In genomic region chr11:679271-680207, GRCh38 we compare ENCODE assay signal across 27 cellular contexts. TPM values are rescaled to one million over a fixed set of nuclear protein-coding genes. Genes with fewer than 3 reads are reported as not detected.
A peak's percentile ranks its signal among the peaks of the same experiment; 100 is the strongest.
DNase-seq lines count a peak whose midpoint lies in the region; ATAC-seq, FAIRE-seq and TF ChIP-seq lines count a peak whose summit lies in the region.
"Had no signal": no experiment of that assay in that cellular context is flagged by ENCODE, and none has a peak within 500 bp of the region (broad histone marks: within the 10 kb centered on the region; RNA-seq: fewer than 3 reads in every experiment).

No MANE protein-coding gene starts in this region.

- H3K79me2 ChIP-seq in GM23338 (replicated peaks; ENCODE audit: insufficient read depth): no peaks in the 10 kb centered on the region
- H3K79me2 ChIP-seq in HepG2 (ENCODE audit: insufficient read depth, low read length): no peaks in the 10 kb centered on the region

- no peak for TF ChIP-seq CTCF in GM23338 (conservative IDR thresholded peaks at IDR 0.05; ENCODE audit: low read depth in 2 of 2)
- TF ChIP-seq CTCF in HepG2 (CRISPR knock-in tag; IDR thresholded peaks at IDR 0.05): no peak
- TF ChIP-seq CTCF in spleen (IDR thresholded peaks at IDR 0.05 in 8 of 11, conservative IDR thresholded peaks at IDR 0.05 in 3 of 11): no peak
- TF ChIP-seq CTCF in transverse colon (IDR thresholded peaks at IDR 0.05): no peak

- peaks cover 13% of the 10 kb centered on the region for H3K4me1 ChIP-seq in GM23338 (ENCODE audit: insufficient read depth)
- H3K4me1 ChIP-seq in HepG2 (ENCODE audit: insufficient read depth, low read length): no peaks in the 10 kb centered on the region
- peaks cover 0 to 19% (median 9%) of the 10 kb centered on the region in 6 donors for H3K4me1 ChIP-seq in spleen
- no peaks in the 10 kb centered on the region for H3K4me1 ChIP-seq in transverse colon

- no peak overlapping the region for H3K4me3 ChIP-seq in GM23338
- H3K4me3 ChIP-seq in SK-N-MC: no peak overlapping the region
- H3K4me3 ChIP-seq in HepG2 (replicated peaks in 1 of 3; ENCODE audit: insufficient read depth in 1 of 3, low read depth in 2 of 3, low read length in 3 of 3): no peak overlapping the region
- H3K4me3 ChIP-seq in spleen: no peak overlapping the region
- H3K4me3 ChIP-seq in transverse colon: no peak overlapping the region
- H3K4me3 ChIP-seq: BLaER1 treated with 17β-estradiol and CSF1 and Interleukin-3, amounts not matched to agents 10 nM and 100 nM; GM23248; PC-9 had no signal

- no peak for TF ChIP-seq EP300 in HepG2 (IDR thresholded peaks at IDR 0.05; ENCODE audit: low read depth in 2 of 2, low read length in 2 of 2)
- no peak for TF ChIP-seq EP300 in HepG2 (CRISPR knock-in tag; IDR thresholded peaks at IDR 0.05; ENCODE audit: borderline replicate concordance)
- TF ChIP-seq EP300 in transverse colon (IDR thresholded peaks at IDR 0.05; ENCODE audit: low read depth): no peak

- H3K36me3 Mint-ChIP-seq in GM23338 (ENCODE audit: low read depth): peaks cover 70% of the 10 kb centered on the region

- H3K27ac ChIP-seq in GM23338 (ENCODE audit: low read depth) (peak overlapping the region; percentile 59; the same call in 1 of the 2 replicates), SK-N-MC (0 out of 2 replicates have a peak overlapping the region, but pooled peaks have one; percentile 46), HepG2 (ENCODE audit: extremely low read length, insufficient read depth, low read length) (no peak overlapping the region), spleen (peak overlapping the region in 5 of 8 donors; percentile 10 to 73 (median 55)), transverse colon (no peak overlapping the region)
- H3K27ac ChIP-seq: BLaER1 treated with 17β-estradiol and CSF1 and Interleukin-3, amounts not matched to agents 10 nM and 100 nM; GM23248; PC-9 had no signal

- CTCF ChIA-PET in HepG2 (lab: Yijun Ruan, JAX; ENCODE audit: low intra/inter-chr PET ratio, low total read pairs): no interaction called here

- POLR2A ChIA-PET in HepG2 (lab: Yijun Ruan, JAX): interaction anchor here (0.7 to 1.3 kb wide), 2 partner anchors 16 to 17 kb away, joined by 3 read pairs; partner anchors contain the start of gene TMEM80

- H3K9me3 Mint-ChIP-seq in GM23338: no peaks in the 10 kb centered on the region
- H3K9me3 Mint-ChIP-seq: CD4-positive, alpha-beta T cell; H9; HFFc6 had no signal

- TF ChIP-seq RAD21 in HepG2 (CRISPR knock-in tag; IDR thresholded peaks at IDR 0.05): no peak

- ATAC-seq in GM23338 (no peak), HepG2 (no peak; the same call in 2 of the 3 replicates), GM21360 (IDR thresholded peaks at IDR 0.05; ENCODE audit: unreplicated experiment) (no peak)

- H3K4me3 Mint-ChIP-seq in GM23338: no peak overlapping the region
- H3K4me3 Mint-ChIP-seq: CD4-positive, alpha-beta T cell; H9; HFFc6 had no signal

- H2AFZ ChIP-seq in GM23338: no peak overlapping the region
- no peak overlapping the region for H2AFZ ChIP-seq in HepG2 (ENCODE audit: low read length)
- H2AFZ ChIP-seq: GM23248, PC-9 had no signal

- peaks cover 17% of the 10 kb centered on the region for H3K4me1 Mint-ChIP-seq in GM23338

- H3K9me2 ChIP-seq in GM23338 (ENCODE audit: insufficient read depth): no peaks in the 10 kb centered on the region
- H3K9me2 ChIP-seq: SK-N-SH had no signal

- H3K9me3 ChIP-seq in SK-N-MC (ENCODE audit: low read depth, low read length) (no peaks in the 10 kb centered on the region), HepG2 (ENCODE audit: low read length) (no peaks in the 10 kb centered on the region), spleen (peaks cover 0 to 11% (median 2%) of the 10 kb centered on the region in 8 donors), transverse colon (no peaks in the 10 kb centered on the region)
- H3K9me3 ChIP-seq: BLaER1 treated with 17β-estradiol and CSF1 and Interleukin-3, amounts not matched to agents 10 nM and 100 nM; SK-N-SH had no signal

- H3K4me2 ChIP-seq in GM23338: no peak overlapping the region
- no peak overlapping the region for H3K4me2 ChIP-seq in HepG2 (ENCODE audit: low read depth, low read length)
- H3K4me2 ChIP-seq: BLaER1 treated with 17β-estradiol and CSF1 and Interleukin-3, amounts not matched to agents 10 nM and 100 nM; PC-9; SK-N-SH had no signal

- H3K27me3 Mint-ChIP-seq in GM23338 (ENCODE audit: insufficient read depth, low read depth, poor library complexity): no peaks in the 10 kb centered on the region
- H3K27me3 Mint-ChIP-seq: CD4-positive, alpha-beta T cell had no signal

- no peaks in the 10 kb centered on the region for H3K27me3 ChIP-seq in GM23338 (ENCODE audit: insufficient read depth)
- no peaks in the 10 kb centered on the region for H3K27me3 ChIP-seq in HepG2 (ENCODE audit: control insufficient read depth in 1 of 2, insufficient read depth in 2 of 2, low read length in 2 of 2)
- H3K27me3 ChIP-seq in spleen (replicated peaks in 1 of 7): no peaks in the 10 kb centered on the region
- H3K27me3 ChIP-seq in transverse colon: no peaks in the 10 kb centered on the region
- H3K27me3 ChIP-seq: BLaER1 treated with 17β-estradiol and CSF1 and Interleukin-3, amounts not matched to agents 10 nM and 100 nM had no signal

- WGBS in HepG2 (ENCODE audit: low lambda C conversion rate): over 99% methylated on average over 23 of the region's 36 CpGs
- 81 to 86% (median 84%) methylated on average over 35 to 36 of the region's 36 CpGs for WGBS in spleen, 5 donors
- WGBS in transverse colon (ENCODE audit: low coverage in 1 of 2), 2 donors: 96% methylated on average over 5 to 36 of the region's 36 CpGs

- no peak for FAIRE-seq in HepG2 (lab: Jason Lieb, UNC)
- FAIRE-seq: A204.1, D721Med, GM18507 had no signal

- intact Hi-C loops in HepG2 (cut with micrococcal nuclease; ENCODE audit: unreplicated experiment) (no loop called here), spleen (cut with DNase I; ENCODE audit: low total_unique reads) (no loop called here), transverse colon (cut with DNase I; ENCODE audit: low total_unique reads) (no loop called here)

- peaks cover 22% of the 10 kb centered on the region; the same call in 1 of the 2 replicates for H3F3A ChIP-seq in GM23338 (replicated peaks; ENCODE audit: low read depth)

- no peak overlapping the region for H3K27ac Mint-ChIP-seq in GM23338
- H3K27ac Mint-ChIP-seq: CD4-positive, alpha-beta T cell; HFFc6 had no signal

- no peak overlapping the region for H3K9ac ChIP-seq in SK-N-MC (ENCODE audit: insufficient read length)
- no peak overlapping the region for H3K9ac ChIP-seq in HepG2 (ENCODE audit: insufficient read depth, low read depth, low read length)
- H3K9ac ChIP-seq: BLaER1 treated with 17β-estradiol and CSF1 and Interleukin-3, amounts not matched to agents 10 nM and 100 nM; GM23248; SK-N-SH had no signal

- in situ Hi-C loops in HepG2 (cut with HindIII; ENCODE audit: extremely low pct_ligation_motif_present, low pct_unique_long_range_greater_than_20kb) (no loop called here), transverse colon (cut with MboI; ENCODE audit: low pct_ligation_motif_present in 1 of 4, low pct_unique_long_range_greater_than_20kb in 1 of 4, low sequenced_read_pairs in 3 of 4) (no loop called here)

- TF ChIP-seq POLR2A in HepG2 (IDR thresholded peaks at IDR 0.05; ENCODE audit: insufficient read depth in 1 of 2, low read depth in 2 of 2, low read length in 2 of 2) (no peak), spleen (IDR thresholded peaks at IDR 0.05) (no peak), transverse colon (IDR thresholded peaks at IDR 0.05) (no peak)

- DNase-seq in GM23338 (ENCODE audit: low spot score) (no peak), SK-N-MC (ENCODE audit: low read depth, low spot score) (no peak), HepG2 (ENCODE audit: low spot score) (no peak), spleen (no peak), transverse colon (no peak), glomerular visceral epithelial cell (ENCODE audit: extremely low spot score) (no peak)
- DNase-seq: CD4-positive, alpha-beta T cell; GM23248; H9; HFFc6; KG1; MM.1S; NCI-H2029 treated with DMSO at 0.1 percent for 48 hours; NCI-H2227 treated with DMSO at 0.1 percent for 48 hours; NCI-H526 treated with DMSO at 0.1 percent for 48 hours; PC-9; SHP77 treated with DMSO at 0.1 percent for 48 hours; SK-N-SH had no signal

- no TSS peak for BruUV-seq in HepG2 (replicated peaks; lab: Mats Ljungman, UMichigan)

- H3K36me3 ChIP-seq in GM23338 (ENCODE audit: insufficient read depth) (peaks cover 16% of the 10 kb centered on the region; the same call in 1 of the 2 replicates), SK-N-MC (ENCODE audit: insufficient read depth, low read length) (peaks cover 62% of the 10 kb centered on the region), HepG2 (replicated peaks in 1 of 2; ENCODE audit: control insufficient read depth in 1 of 2, insufficient read depth in 2 of 2, low read length in 2 of 2) (peaks cover 17 to 57% of the 10 kb centered on the region in 2 experiments; a peak in 3 of 5 replicates), spleen (peaks cover 0 to 95% (median 38%) of the 10 kb centered on the region in 6 donors), transverse colon (peaks cover 0 to 17% (median 8%) of the 10 kb centered on the region in 4 donors)

- H4K20me1 ChIP-seq in GM23338 (replicated peaks; ENCODE audit: insufficient read depth) (peaks cover 5% of the 10 kb centered on the region; the same call in 1 of the 2 replicates), HepG2 (ENCODE audit: insufficient read depth, low read length) (no peaks in the 10 kb centered on the region)

RNA-seq across cellular contexts. Expression of gene DEAF1, which starts 15.5 kb away (rescaled TPM):
- total RNA-seq in GM23338 (2014; rRNA removed; shearing (Covaris generic)): 33.5 and 42.6 TPM in 2 replicates
- 47.8 and 49.3 TPM in 2 replicates for polyA plus RNA-seq in GM23338 (2016; fragmentation: Nextera tagmentation; extraction: Ambion mirVana)
- 18.2 and 29.6 TPM in 2 replicates for total RNA-seq in HepG2 (2016; rRNA removed; fragmentation: Illumina TruSeq; extraction: Trizol)
- 52.0 and 58.7 TPM in 2 replicates for total RNA-seq in HepG2 (2016; cell fraction: cytosol; rRNA removed; fragmentation: Illumina TruSeq; extraction: Trizol; ENCODE audit: low read depth)
- 20.8 and 32.8 TPM in 2 replicates for total RNA-seq in HepG2 (2016; cell fraction: insoluble cytoplasmic fraction; rRNA removed; fragmentation: Illumina TruSeq; extraction: Trizol)
- total RNA-seq in HepG2 (2016; cell fraction: membrane; rRNA removed; fragmentation: Illumina TruSeq; extraction: Trizol): 63.0 and 70.8 TPM in 2 replicates
- 23.5 and 24.2 TPM in 2 replicates for total RNA-seq in HepG2 (2016; cell fraction: nucleus; rRNA removed; fragmentation: Illumina TruSeq; extraction: Trizol)
- 22.3 and 31.6 TPM in 2 replicates for polyA plus RNA-seq in HepG2 (2011; rRNA removed)
- 18.7 and 21.9 TPM in 2 replicates for polyA plus RNA-seq in HepG2 (2011; cell fraction: cytosol; rRNA removed)
- polyA plus RNA-seq in HepG2 (2011; cell fraction: nucleus; rRNA removed): 48.8 and 50.2 TPM in 2 replicates
- polyA plus RNA-seq in HepG2 (2012): 24.8 and 28.9 TPM in 2 replicates
- 54.2 and 64.1 TPM in 2 replicates for polyA plus RNA-seq in HepG2 (2016; cell fraction: cytosol; fragmentation: Illumina TruSeq; extraction: Trizol; ENCODE audit: low read depth)
- 20.0 and 24.6 TPM in 2 replicates for polyA plus RNA-seq in HepG2 (2016; cell fraction: insoluble cytoplasmic fraction; fragmentation: Illumina TruSeq; extraction: Trizol; ENCODE audit: low read depth)
- 53.8 and 73.1 TPM in 2 replicates for polyA plus RNA-seq in HepG2 (2016; cell fraction: membrane; fragmentation: Illumina TruSeq; extraction: Trizol; ENCODE audit: low read depth)
- polyA plus RNA-seq in HepG2 (2016; cell fraction: nucleus; fragmentation: Illumina TruSeq; extraction: Trizol; ENCODE audit: insufficient read depth, low read depth): 41.0 and 44.0 TPM in 2 replicates
- 25.5 and 31.1 TPM in 2 replicates for polyA minus RNA-seq in HepG2 (2011; rRNA and poly(A)+ RNA removed; ENCODE audit: low replicate concordance)
- 12.7 and 21.4 TPM in 2 replicates for polyA minus RNA-seq in HepG2 (2011; cell fraction: cytosol; rRNA and poly(A)+ RNA removed)
- polyA minus RNA-seq in HepG2 (2011; cell fraction: nucleus; rRNA and poly(A)+ RNA removed): 27.7 and 32.9 TPM in 2 replicates
- total RNA-seq in spleen: 10 to 100 TPM; 28.3 to 44.9 (median 31.7) TPM
- 10 to 100 TPM; 21.8 to 31.4 (median 25.1) TPM for polyA plus RNA-seq in spleen
- total RNA-seq in transverse colon: 10 to 100 TPM; 24.4 to 84.5 (median 34.0) TPM

RNA-seq across cellular contexts. Expression of gene TMEM80, which starts 16.1 kb away (rescaled TPM):
- total RNA-seq in GM23338 (2014; rRNA removed; shearing (Covaris generic)): 12.8 and 13.1 TPM in 2 replicates
- 25.1 and 25.4 TPM in 2 replicates for polyA plus RNA-seq in GM23338 (2016; fragmentation: Nextera tagmentation; extraction: Ambion mirVana)
- 2.7 and 5.6 TPM in 2 replicates for total RNA-seq in HepG2 (2016; rRNA removed; fragmentation: Illumina TruSeq; extraction: Trizol)
- total RNA-seq in HepG2 (2016; cell fraction: cytosol; rRNA removed; fragmentation: Illumina TruSeq; extraction: Trizol; ENCODE audit: low read depth): 0.71 and 1.1 TPM in 2 replicates
- total RNA-seq in HepG2 (2016; cell fraction: insoluble cytoplasmic fraction; rRNA removed; fragmentation: Illumina TruSeq; extraction: Trizol): 2.5 and 6.4 TPM in 2 replicates
- 2.9 and 3.2 TPM in 2 replicates for total RNA-seq in HepG2 (2016; cell fraction: membrane; rRNA removed; fragmentation: Illumina TruSeq; extraction: Trizol)
- 6.8 and 8.5 TPM in 2 replicates for total RNA-seq in HepG2 (2016; cell fraction: nucleus; rRNA removed; fragmentation: Illumina TruSeq; extraction: Trizol)
- 17.1 and 20.9 TPM in 2 replicates for polyA plus RNA-seq in HepG2 (2011; rRNA removed)
- 13.5 and 14.1 TPM in 2 replicates for polyA plus RNA-seq in HepG2 (2011; cell fraction: cytosol; rRNA removed)
- polyA plus RNA-seq in HepG2 (2011; cell fraction: nucleus; rRNA removed): 42.7 and 42.8 TPM in 2 replicates
- polyA plus RNA-seq in HepG2 (2012): 20.6 and 20.8 TPM in 2 replicates
- polyA plus RNA-seq in HepG2 (2016; cell fraction: cytosol; fragmentation: Illumina TruSeq; extraction: Trizol; ENCODE audit: low read depth): 1.3 and 1.4 TPM in 2 replicates
- polyA plus RNA-seq in HepG2 (2016; cell fraction: insoluble cytoplasmic fraction; fragmentation: Illumina TruSeq; extraction: Trizol; ENCODE audit: low read depth): 3.6 and 3.8 TPM in 2 replicates
- 2.4 and 2.9 TPM in 2 replicates for polyA plus RNA-seq in HepG2 (2016; cell fraction: membrane; fragmentation: Illumina TruSeq; extraction: Trizol; ENCODE audit: low read depth)
- polyA plus RNA-seq in HepG2 (2016; cell fraction: nucleus; fragmentation: Illumina TruSeq; extraction: Trizol; ENCODE audit: insufficient read depth, low read depth): 21.0 and 22.8 TPM in 2 replicates
- polyA minus RNA-seq in HepG2 (2011; rRNA and poly(A)+ RNA removed; ENCODE audit: low replicate concordance): 5.4 and 7.9 TPM in 2 replicates
- 1.9 and 3.8 TPM in 2 replicates for polyA minus RNA-seq in HepG2 (2011; cell fraction: cytosol; rRNA and poly(A)+ RNA removed)
- 11.6 and 13.4 TPM in 2 replicates for polyA minus RNA-seq in HepG2 (2011; cell fraction: nucleus; rRNA and poly(A)+ RNA removed)
- total RNA-seq in spleen: 10 to 100 TPM; 20.1 to 37.6 (median 32.4) TPM
- polyA plus RNA-seq in spleen: 10 to 100 TPM; 18.7 to 30.8 (median 24.7) TPM
- total RNA-seq in transverse colon: 100 to 1,000 TPM in 1 of 4 donors, 10 to 100 TPM in 3; 19.3 to 121 (median 41.8) TPM

RNA-seq across cellular contexts. Expression of gene EPS8L2, which starts 26.5 kb away (rescaled TPM):
- total RNA-seq in GM23338 (2014; rRNA removed; shearing (Covaris generic)): 34.1 and 38.7 TPM in 2 replicates
- polyA plus RNA-seq in GM23338 (2016; fragmentation: Nextera tagmentation; extraction: Ambion mirVana): 56.5 and 59.4 TPM in 2 replicates
- 55.6 and 89.3 TPM in 2 replicates for total RNA-seq in HepG2 (2016; rRNA removed; fragmentation: Illumina TruSeq; extraction: Trizol)
- 23.4 and 26.5 TPM in 2 replicates for total RNA-seq in HepG2 (2016; cell fraction: cytosol; rRNA removed; fragmentation: Illumina TruSeq; extraction: Trizol; ENCODE audit: low read depth)
- total RNA-seq in HepG2 (2016; cell fraction: insoluble cytoplasmic fraction; rRNA removed; fragmentation: Illumina TruSeq; extraction: Trizol): 59.5 and 96.0 TPM in 2 replicates
- 40.7 and 48.2 TPM in 2 replicates for total RNA-seq in HepG2 (2016; cell fraction: membrane; rRNA removed; fragmentation: Illumina TruSeq; extraction: Trizol)
- total RNA-seq in HepG2 (2016; cell fraction: nucleus; rRNA removed; fragmentation: Illumina TruSeq; extraction: Trizol): 113 TPM in 2 replicates
- 416 and 597 TPM in 2 replicates for polyA plus RNA-seq in HepG2 (2011; rRNA removed)
- polyA plus RNA-seq in HepG2 (2011; cell fraction: cytosol; rRNA removed): 128 and 201 TPM in 2 replicates
- 5,456 and 6,377 TPM in 2 replicates for polyA plus RNA-seq in HepG2 (2011; cell fraction: nucleus; rRNA removed)
- 164 and 263 TPM in 2 replicates for polyA plus RNA-seq in HepG2 (2012)
- 26.4 and 28.2 TPM in 2 replicates for polyA plus RNA-seq in HepG2 (2016; cell fraction: cytosol; fragmentation: Illumina TruSeq; extraction: Trizol; ENCODE audit: low read depth)
- polyA plus RNA-seq in HepG2 (2016; cell fraction: insoluble cytoplasmic fraction; fragmentation: Illumina TruSeq; extraction: Trizol; ENCODE audit: low read depth): 71.6 and 87.9 TPM in 2 replicates
- 43.4 and 44.2 TPM in 2 replicates for polyA plus RNA-seq in HepG2 (2016; cell fraction: membrane; fragmentation: Illumina TruSeq; extraction: Trizol; ENCODE audit: low read depth)
- polyA plus RNA-seq in HepG2 (2016; cell fraction: nucleus; fragmentation: Illumina TruSeq; extraction: Trizol; ENCODE audit: insufficient read depth, low read depth): 595 and 650 TPM in 2 replicates
- 35.7 and 322 TPM in 2 replicates for polyA minus RNA-seq in HepG2 (2011; rRNA and poly(A)+ RNA removed; ENCODE audit: low replicate concordance)
- polyA minus RNA-seq in HepG2 (2011; cell fraction: cytosol; rRNA and poly(A)+ RNA removed): 77.0 and 84.5 TPM in 2 replicates
- polyA minus RNA-seq in HepG2 (2011; cell fraction: nucleus; rRNA and poly(A)+ RNA removed): 292 and 312 TPM in 2 replicates
- 10 to 100 TPM in 1 of 7 donors, 1 to 10 TPM in 6; 4.2 to 14.7 (median 7.0) TPM for total RNA-seq in spleen
- 10 to 100 TPM in 1 of 3 donors, 1 to 10 TPM in 2; 7.3 to 11.6 (median 8.5) TPM for polyA plus RNA-seq in spleen
- total RNA-seq in transverse colon: 1,000 to 10,000 TPM in 1 of 4 donors, 100 to 1,000 TPM in 3; 257 to 1,130 (median 322) TPM

RNA-seq across cellular contexts. Expression of gene DRD4, which starts 42.5 kb away (rescaled TPM):
- total RNA-seq in GM23338 (2014; rRNA removed; shearing (Covaris generic)): 0.27 and 1.0 TPM in 2 replicates
- polyA plus RNA-seq in GM23338 (2016; fragmentation: Nextera tagmentation; extraction: Ambion mirVana) (1.3 and 1.8 TPM in 2 replicates), HepG2 (2011; rRNA removed) (0.09 TPM in 2 replicates), spleen (under 1 TPM; 0.12 to 0.43 (median 0.26) TPM)
- total RNA-seq in HepG2 (2016; rRNA removed; fragmentation: Illumina TruSeq; extraction: Trizol) (0.13 TPM in 1 of 2 replicates, not detected in the other), spleen (under 1 TPM in 4 of 7 donors, not detected in 3; 0.44 to 0.86 (median 0.60) TPM), transverse colon (not detected)
- total RNA-seq in HepG2 (2016; cell fraction: cytosol; rRNA removed; fragmentation: Illumina TruSeq; extraction: Trizol; ENCODE audit: low read depth): not detected in 2 replicates
- not detected in 2 replicates for total RNA-seq in HepG2 (2016; cell fraction: insoluble cytoplasmic fraction; rRNA removed; fragmentation: Illumina TruSeq; extraction: Trizol)
- total RNA-seq in HepG2 (2016; cell fraction: membrane; rRNA removed; fragmentation: Illumina TruSeq; extraction: Trizol): 0.15 TPM in 1 of 2 replicates, not detected in the other
- total RNA-seq in HepG2 (2016; cell fraction: nucleus; rRNA removed; fragmentation: Illumina TruSeq; extraction: Trizol): not detected in 2 replicates
- polyA plus RNA-seq in HepG2 (2011; cell fraction: cytosol; rRNA removed): 0.11 TPM in 1 of 2 replicates, not detected in the other
- polyA plus RNA-seq in HepG2 (2011; cell fraction: nucleus; rRNA removed): 1.3 and 1.6 TPM in 2 replicates
- polyA plus RNA-seq in HepG2 (2012): 0.60 and 0.79 TPM in 2 replicates
- polyA plus RNA-seq in HepG2 (2016; cell fraction: cytosol; fragmentation: Illumina TruSeq; extraction: Trizol; ENCODE audit: low read depth): 0.18 and 0.26 TPM in 2 replicates
- 0.16 and 0.24 TPM in 2 replicates for polyA plus RNA-seq in HepG2 (2016; cell fraction: insoluble cytoplasmic fraction; fragmentation: Illumina TruSeq; extraction: Trizol; ENCODE audit: low read depth)
- polyA plus RNA-seq in HepG2 (2016; cell fraction: membrane; fragmentation: Illumina TruSeq; extraction: Trizol; ENCODE audit: low read depth): 0.22 and 0.28 TPM in 2 replicates
- 1.4 and 1.5 TPM in 2 replicates for polyA plus RNA-seq in HepG2 (2016; cell fraction: nucleus; fragmentation: Illumina TruSeq; extraction: Trizol; ENCODE audit: insufficient read depth, low read depth)
- 0.42 TPM in 1 of 2 replicates, not detected in the other for polyA minus RNA-seq in HepG2 (2011; rRNA and poly(A)+ RNA removed; ENCODE audit: low replicate concordance)
- polyA minus RNA-seq in HepG2 (2011; cell fraction: cytosol; rRNA and poly(A)+ RNA removed): not detected in 2 replicates
- 0.26 and 0.50 TPM in 2 replicates for polyA minus RNA-seq in HepG2 (2011; cell fraction: nucleus; rRNA and poly(A)+ RNA removed)
- total RNA-seq: GM23248, RPMI7951 had no signal
- polyA plus RNA-seq: GM23248, SK-N-SH had no signal

RNA-seq across cellular contexts. Expression of gene SCT, which starts 52.6 kb away (rescaled TPM):
- total RNA-seq in GM23338 (2014; rRNA removed; shearing (Covaris generic)): not detected in 2 replicates
- polyA plus RNA-seq in GM23338 (2016; fragmentation: Nextera tagmentation; extraction: Ambion mirVana) (2.6 and 3.8 TPM in 2 replicates), HepG2 (2011; rRNA removed) (not detected in 2 replicates), spleen (1 to 10 TPM; 1.1 to 1.7 (median 1.5) TPM)
- total RNA-seq in HepG2 (2016; rRNA removed; fragmentation: Illumina TruSeq; extraction: Trizol) (not detected in 2 replicates), spleen (1 to 10 TPM in 4 of 7 donors, not detected in 3; 1.2 to 3.8 (median 2.8) TPM), transverse colon (not detected)
- total RNA-seq in HepG2 (2016; cell fraction: cytosol; rRNA removed; fragmentation: Illumina TruSeq; extraction: Trizol; ENCODE audit: low read depth): not detected in 2 replicates
- total RNA-seq in HepG2 (2016; cell fraction: insoluble cytoplasmic fraction; rRNA removed; fragmentation: Illumina TruSeq; extraction: Trizol): not detected in 2 replicates
- total RNA-seq in HepG2 (2016; cell fraction: membrane; rRNA removed; fragmentation: Illumina TruSeq; extraction: Trizol): not detected in 2 replicates
- total RNA-seq in HepG2 (2016; cell fraction: nucleus; rRNA removed; fragmentation: Illumina TruSeq; extraction: Trizol): not detected in 2 replicates
- not detected in 2 replicates for polyA plus RNA-seq in HepG2 (2011; cell fraction: cytosol; rRNA removed)
- not detected in 2 replicates for polyA plus RNA-seq in HepG2 (2011; cell fraction: nucleus; rRNA removed)
- polyA plus RNA-seq in HepG2 (2012): not detected in 2 replicates
- polyA plus RNA-seq in HepG2 (2016; cell fraction: cytosol; fragmentation: Illumina TruSeq; extraction: Trizol; ENCODE audit: low read depth): not detected in 2 replicates
- not detected in 2 replicates for polyA plus RNA-seq in HepG2 (2016; cell fraction: insoluble cytoplasmic fraction; fragmentation: Illumina TruSeq; extraction: Trizol; ENCODE audit: low read depth)
- polyA plus RNA-seq in HepG2 (2016; cell fraction: membrane; fragmentation: Illumina TruSeq; extraction: Trizol; ENCODE audit: low read depth): not detected in 2 replicates
- polyA plus RNA-seq in HepG2 (2016; cell fraction: nucleus; fragmentation: Illumina TruSeq; extraction: Trizol; ENCODE audit: insufficient read depth, low read depth): not detected in 2 replicates
- polyA minus RNA-seq in HepG2 (2011; rRNA and poly(A)+ RNA removed; ENCODE audit: low replicate concordance): not detected in 2 replicates
- polyA minus RNA-seq in HepG2 (2011; cell fraction: cytosol; rRNA and poly(A)+ RNA removed): not detected in 2 replicates
- polyA minus RNA-seq in HepG2 (2011; cell fraction: nucleus; rRNA and poly(A)+ RNA removed): not detected in 2 replicates
- total RNA-seq: CD4-positive, alpha-beta T cell; GM23248; HFFc6; HT1080; NCI-H460; PC-9; RPMI7951 had no signal
- polyA plus RNA-seq: AG04450, GM23248, SK-N-SH had no signal

Comparison
In these comparisons a context has a peak if more than half of its experiments do, and no peak if none do; other contexts are left out.
1. H3K27ac ChIP-seq: peak in GM23338 (single experiment), SK-N-MC (single experiment) and spleen (5 of 8); none in HepG2 (single experiment) and transverse colon (0 of 4).